8 cellular contexts compared by ENCODE assay signal in genomic region chr17:81034168-81034777, GRCh38. TPM values are rescaled to one million over a fixed set of nuclear protein-coding genes. Genes with fewer than 3 reads are reported as not detected.
A peak's percentile ranks its signal among the peaks of the same experiment; 100 is the strongest.
DNase-seq lines count a peak whose midpoint lies in the region; ATAC-seq and TF ChIP-seq lines count a peak whose summit lies in the region.

No MANE protein-coding gene starts in this region.

- H3K4me1 ChIP-seq in colonic mucosa (no peaks in the 10 kb centered on the region), mucosa of rectum (ENCODE audit: control insufficient read depth in 2 of 2, insufficient read depth in 2 of 2, low read length in 2 of 2) (peaks cover 32 to 38% of the 10 kb centered on the region in 2 donors)

- intact Hi-C loops in colonic mucosa (cut with DNase I): no loop called here

- no peak for TF ChIP-seq CTCF in colonic mucosa (IDR thresholded peaks at IDR 0.05)

- H3K27me3 ChIP-seq in colonic mucosa: no peaks in the 10 kb centered on the region
- H3K27me3 ChIP-seq in mucosa of rectum (ENCODE audit: control insufficient read depth in 2 of 2, insufficient read depth in 2 of 2, low read length in 2 of 2): no peaks in the 10 kb centered on the region

- H3K4me3 ChIP-seq in Jurkat, Clone E6-1 (ENCODE audit: low read length): peak overlapping the region; percentile 59
- peak overlapping the region; percentile 63 for H3K4me3 ChIP-seq in colonic mucosa
- H3K4me3 ChIP-seq in mucosa of rectum (ENCODE audit: low read length in 2 of 2): peak overlapping the region; percentile 54 to 80

- H3K36me3 ChIP-seq in colonic mucosa: no peaks in the 10 kb centered on the region
- H3K36me3 ChIP-seq in mucosa of rectum (ENCODE audit: control insufficient read depth in 2 of 2, insufficient read depth in 2 of 2, low read length in 2 of 2): peaks cover 0 to 2% of the 10 kb centered on the region in 2 donors

- H3K9ac ChIP-seq in colonic mucosa (ENCODE audit: low read depth in 2 of 2, low read length in 2 of 2) (peak overlapping the region; percentile 63 to 75), mucosa of rectum (ENCODE audit: low read depth in 1 of 2, low read length in 2 of 2) (peak overlapping the region; percentile 66 to 72)

- H3K9me3 ChIP-seq in colonic mucosa (no peaks in the 10 kb centered on the region), mucosa of rectum (ENCODE audit: control insufficient read depth in 2 of 2, low read length in 2 of 2) (no peaks in the 10 kb centered on the region)

- no peak for DNase-seq in Jurkat, Clone E6-1 (ENCODE audit: low read depth, low spot score)
- DNase-seq in colonic mucosa (no peak), NCI-H1105 (lab: John Stamatoyannopoulos, UW) (no peak), HuH-7 (ENCODE audit: low spot score) (no peak), NK-92 (lab: John Stamatoyannopoulos, UW; ENCODE audit: unreplicated experiment) (no peak)
- no peak for DNase-seq in stimulated activated CD4-positive, alpha-beta T cell treated with anti-CD3 and anti-CD28 coated beads, Interleukin-15, amount 100 ng/mL, for 24 hours

- H3K27ac ChIP-seq in colonic mucosa (no peak overlapping the region), mucosa of rectum (ENCODE audit: low read depth in 2 of 2, low read length in 2 of 2) (peak overlapping the region in 1 of 2 donors; percentile 23)

- ATAC-seq in GM19438 (IDR thresholded peaks at IDR 0.05; ENCODE audit: low read depth, unreplicated experiment): peak; percentile 21

RNA-seq across cellular contexts. Expression of gene BAIAP2, which starts 0.7 kb away (rescaled TPM):
- 10.9 TPM for polyA plus RNA-seq in Jurkat, Clone E6-1 (2012; ENCODE audit: insufficient read depth, insufficient read length)
- total RNA-seq in colonic mucosa: 10 to 100 TPM; 14.7 to 22.7 TPM

RNA-seq across cellular contexts. Expression of gene CHMP6, which starts 42.6 kb away (rescaled TPM):
- 19.8 TPM for polyA plus RNA-seq in Jurkat, Clone E6-1 (2012; ENCODE audit: insufficient read depth, insufficient read length)
- 10 to 100 TPM; 29.1 to 43.5 TPM for total RNA-seq in colonic mucosa
